In genomic region chr5:168583742-168584482, GRCh38 we compare ENCODE assay signal across 12 cellular contexts. TPM values are rescaled to one million over a fixed set of nuclear protein-coding genes. Genes with fewer than 3 reads are reported as not detected.
DNase-seq lines count a peak whose midpoint lies in the region; ATAC-seq and TF ChIP-seq lines count a peak whose summit lies in the region.
"Had no signal": no experiment of that assay in that cellular context is flagged by ENCODE, and none has a peak within 500 bp of the region (broad histone marks: within the 10 kb centered on the region; RNA-seq: fewer than 3 reads in every experiment).

No MANE protein-coding gene starts in this region.

- peaks cover 1% of the 10 kb centered on the region; the same call in 1 of the 2 replicates for H4K20me1 ChIP-seq in Karpas-422 (ENCODE audit: insufficient read depth, low read depth, low read length)

- peak; percentile 86 for DNase-seq in GM12865 (ENCODE audit: low read depth)
- peak; percentile 36 for DNase-seq in Karpas-422
- no peak for DNase-seq in HuH-7 (ENCODE audit: low spot score)
- DNase-seq in RWPE1 (ENCODE audit: low spot score): no peak
- no peak for DNase-seq in right cardiac atrium
- no peak for DNase-seq in stimulated activated CD4-positive, alpha-beta T cell treated with anti-CD3 and anti-CD28 coated beads, Interleukin-2, amount 100 ng/mL, for 48 hours
- DNase-seq: activated T-cell treated with anti-CD3 and anti-CD28 coated beads for 4 hours, H9, MG63, trophoblast cell had no signal

- ATAC-seq in GM19438 (IDR thresholded peaks at IDR 0.05; ENCODE audit: low read depth, unreplicated experiment) (peak; percentile 30), HG02884 (IDR thresholded peaks at IDR 0.05; ENCODE audit: unreplicated experiment) (peak; percentile 18), right cardiac atrium (no peak)

- no peaks in the 10 kb centered on the region for H3K36me3 ChIP-seq in Karpas-422 (ENCODE audit: insufficient read depth, low read length)
- H3K36me3 ChIP-seq: MG63 had no signal

- no peaks in the 10 kb centered on the region for H3K9me3 ChIP-seq in Karpas-422 (ENCODE audit: low read length)
- no peaks in the 10 kb centered on the region for H3K9me3 ChIP-seq in right cardiac atrium (ENCODE audit: control insufficient read depth, low read length)
- H3K9me3 ChIP-seq: MG63 had no signal

- POLR2A ChIA-PET in RWPE1 (lab: Yijun Ruan, JAX; ENCODE audit: low non-redundant PET): no interaction called here

- H2AFZ ChIP-seq in Karpas-422 (ENCODE audit: low read length): no peak overlapping the region

- no peaks in the 10 kb centered on the region for H3K9me2 ChIP-seq in Karpas-422 (replicated peaks; ENCODE audit: insufficient read depth, low read length)

- H3K9ac ChIP-seq in Karpas-422 (ENCODE audit: low read length): no peak overlapping the region

- CTCF ChIA-PET in RWPE1 (lab: Yijun Ruan, JAX): no interaction called here

- peaks cover 3% of the 10 kb centered on the region for H3K79me2 ChIP-seq in Karpas-422 (ENCODE audit: low read length)

- H3K4me2 ChIP-seq in Karpas-422 (ENCODE audit: low read depth, low read length, poor library complexity, severe bottlenecking): no peak overlapping the region

- WGBS in right cardiac atrium: 60% methylated on average over 2 of the region's 2 CpGs

- H3K4me3 ChIP-seq in GM12865 (ENCODE audit: low read depth, low read length) (no peak overlapping the region), Karpas-422 (ENCODE audit: low read length) (no peak overlapping the region), right cardiac atrium (ENCODE audit: low read length) (no peak overlapping the region)
- H3K4me3 ChIP-seq: MG63 had no signal

- no peak overlapping the region for H3K27ac ChIP-seq in Karpas-422 (ENCODE audit: low read length)
- no peak overlapping the region for H3K27ac ChIP-seq in RWPE1
- H3K27ac ChIP-seq in right cardiac atrium (ENCODE audit: low read length): no peak overlapping the region

- H3K4me1 ChIP-seq in Karpas-422 (ENCODE audit: low read length) (peaks cover 8% of the 10 kb centered on the region), right cardiac atrium (ENCODE audit: control insufficient read depth, insufficient read depth, low read length) (no peaks in the 10 kb centered on the region)

- H3K27me3 ChIP-seq in Karpas-422 (ENCODE audit: low read length): no peaks in the 10 kb centered on the region
- H3K27me3 ChIP-seq in right cardiac atrium (ENCODE audit: control insufficient read depth, insufficient read depth): no peaks in the 10 kb centered on the region

- no peak for TF ChIP-seq CTCF in GM12865 (IDR thresholded peaks at IDR 0.05; ENCODE audit: insufficient read depth, low read depth, low read length, missing control alignments)
- no peak for TF ChIP-seq CTCF in RWPE1 (conservative IDR thresholded peaks at IDR 0.05; ENCODE audit: low read depth)

- intact Hi-C loops in right cardiac atrium (cut with DNase I): no loop called here

RNA-seq across cellular contexts. Expression of gene PANK3, which starts 4.7 kb away (rescaled TPM):
- 35.9 and 78.3 TPM in 2 replicates for total RNA-seq in Karpas-422 (2014; rRNA removed; shearing (Covaris generic); ENCODE audit: low replicate concordance)
- 10 to 100 TPM; 29.2 to 38.6 (median 33.3) TPM for total RNA-seq in right cardiac atrium
- 5.3 TPM for polyA plus RNA-seq in right cardiac atrium

RNA-seq across cellular contexts. Expression of gene FBLL1, which starts 54.8 kb away (rescaled TPM):
- 1.2 and 3.2 TPM in 2 replicates for total RNA-seq in Karpas-422 (2014; rRNA removed; shearing (Covaris generic); ENCODE audit: low replicate concordance)
- not detected for total RNA-seq in right cardiac atrium
- 0.09 TPM for polyA plus RNA-seq in right cardiac atrium

Comparison
In these comparisons a context has a peak if more than half of its experiments do, and no peak if none do; other contexts are left out.
1. DNase-seq: peak in GM12865 (single experiment) and Karpas-422 (single experiment); none in HuH-7 (single experiment), RWPE1 (single experiment), right cardiac atrium (0 of 3) and stimulated activated CD4-positive, alpha-beta T cell treated with anti-CD3 and anti-CD28 coated beads, Interleukin-2, amount 100 ng/mL, for 48 hours (0 of 2).
2. ATAC-seq: peak in GM19438 (single experiment) and HG02884 (single experiment); none in right cardiac atrium (0 of 2).